In genomic region chr2:175806570-175806969, GRCh38 we compare ENCODE assay signal across 2 cellular contexts.
TF ChIP-seq lines count a peak whose summit lies in the region.

No MANE protein-coding gene starts in this region.

TF ChIP-seq in HepG2, 621 proteins besides CTCF, POLR2A, EP300 and RAD21:
- 0 out of 2 replicates have a peak, but pooled peaks have one; percentile 50 for TF ChIP-seq MAFF (IDR thresholded peaks at IDR 0.05; ENCODE audit: low read depth, low read length)
- peak; percentile 26 to 70; a peak in 3 of 4 replicates for TF ChIP-seq MAFK (conservative IDR thresholded peaks at IDR 0.05 in 1 of 2, IDR thresholded peaks at IDR 0.05 in 1 of 2; ENCODE audit: low read length in 2 of 2)
- no peak for TF ChIP-seq CHD2 (IDR thresholded peaks at IDR 0.05; ENCODE audit: low read depth, low read length)
TF ChIP-seq in HepG2: peak in this region for 2.

TF ChIP-seq in K562, 482 proteins besides CTCF, POLR2A, EP300 and RAD21:
- TF ChIP-seq C11orf30 (IDR thresholded peaks at IDR 0.05; ENCODE audit: low read depth), result peak; percentile 35
- no peak for TF ChIP-seq DIDO1 (tag; IDR thresholded peaks at IDR 0.05; ENCODE audit: low read depth)
- peak; percentile 65 for TF ChIP-seq ZNF316 (IDR thresholded peaks at IDR 0.05)
- TF ChIP-seq MAFG (tag; conservative IDR thresholded peaks at IDR 0.05), result 0 out of 2 replicates have a peak, but pooled peaks have one; percentile 12
